Comparison of ENCODE assay signal across 7 cellular contexts in genomic region chr1:37472281-37472680, GRCh38. TPM values are rescaled to one million over a fixed set of nuclear protein-coding genes. Genes with fewer than 3 reads are reported as not detected.
DNase-seq lines count a peak whose midpoint lies in the region; ATAC-seq lines count a peak whose summit lies in the region.

No MANE protein-coding gene starts in this region.

- peak in 1 of 2 donors; percentile 37 for DNase-seq in activated naive CD4-positive, alpha-beta T cell treated with anti-CD3 and anti-CD28 coated beads, Interleukin-2, amount 50 U/mL, for 72 hours (ENCODE audit: low spot score in 2 of 2)
- DNase-seq in kidney glomerular epithelial cell (lab: John Stamatoyannopoulos, UW) (peak; percentile 93), RPMI8226 (no peak), SIG-M5 (lab: John Stamatoyannopoulos, UW) (no peak)

- no peaks in the 10 kb centered on the region for H3K27me3 Mint-ChIP-seq in IgD-negative memory B cell
- no peaks in the 10 kb centered on the region for H3K27me3 Mint-ChIP-seq in stimulated activated memory B cell treated with anti-CD40 and anti-IgM and Interleukin-4, amounts not matched to agents 10 μg/mL and 1 μg/mL and 100 μg/mL, for 72 hours

- peak overlapping the region in 1 of 3 donors; percentile 89 for H3K27ac Mint-ChIP-seq in IgD-negative memory B cell
- peak overlapping the region; percentile 22 to 66 for H3K27ac Mint-ChIP-seq in activated naive CD4-positive, alpha-beta T cell treated with anti-CD3 and anti-CD28 coated beads, Interleukin-2, amount 50 U/mL, for 72 hours
- H3K27ac Mint-ChIP-seq in stimulated activated memory B cell treated with anti-CD40 and anti-IgM and Interleukin-4, amounts not matched to agents 10 μg/mL and 1 μg/mL and 100 μg/mL, for 72 hours = peak overlapping the region; percentile 5

- H3K4me3 Mint-ChIP-seq in IgD-negative memory B cell = peak overlapping the region in 3 of 4 donors; percentile 61 to 99 (median 75)
- H3K4me3 Mint-ChIP-seq in stimulated activated memory B cell treated with anti-CD40 and anti-IgM and Interleukin-4, amounts not matched to agents 10 μg/mL and 1 μg/mL and 100 μg/mL, for 72 hours = no peak overlapping the region

- H3K4me1 Mint-ChIP-seq in IgD-negative memory B cell = peaks cover 9 to 19% (median 15%) of the 10 kb centered on the region in 3 donors
- peaks cover 34% of the 10 kb centered on the region for H3K4me1 Mint-ChIP-seq in stimulated activated memory B cell treated with anti-CD40 and anti-IgM and Interleukin-4, amounts not matched to agents 10 μg/mL and 1 μg/mL and 100 μg/mL, for 72 hours

- peaks cover 7% of the 10 kb centered on the region for H3K36me3 Mint-ChIP-seq in IgD-negative memory B cell
- peaks cover 24% of the 10 kb centered on the region in 2 donors for H3K36me3 Mint-ChIP-seq in activated naive CD4-positive, alpha-beta T cell treated with anti-CD3 and anti-CD28 coated beads, Interleukin-2, amount 50 U/mL, for 72 hours
- peaks cover 23% of the 10 kb centered on the region for H3K36me3 Mint-ChIP-seq in stimulated activated memory B cell treated with anti-CD40 and anti-IgM and Interleukin-4, amounts not matched to agents 10 μg/mL and 1 μg/mL and 100 μg/mL, for 72 hours

- no peaks in the 10 kb centered on the region for H3K9me3 Mint-ChIP-seq in IgD-negative memory B cell
- H3K9me3 Mint-ChIP-seq in activated naive CD4-positive, alpha-beta T cell treated with anti-CD3 and anti-CD28 coated beads, Interleukin-2, amount 50 U/mL, for 72 hours = no peaks in the 10 kb centered on the region
- no peaks in the 10 kb centered on the region for H3K9me3 Mint-ChIP-seq in stimulated activated memory B cell treated with anti-CD40 and anti-IgM and Interleukin-4, amounts not matched to agents 10 μg/mL and 1 μg/mL and 100 μg/mL, for 72 hours

- no peak for ATAC-seq in activated naive CD4-positive, alpha-beta T cell treated with anti-CD3 and anti-CD28 coated beads, Interleukin-2, amount 50 U/mL, for 72 hours
- no peak for ATAC-seq in stimulated activated memory B cell treated with anti-CD40 and anti-IgM and Interleukin-4, amounts not matched to agents 10 μg/mL and 1 μg/mL and 100 μg/mL, for 72 hours
- ATAC-seq in GM21367 (IDR thresholded peaks at IDR 0.05; ENCODE audit: unreplicated experiment) = no peak

RNA-seq across cellular contexts. Expression of gene ZC3H12A, which starts 2.1 kb away (rescaled TPM):
- polyA plus RNA-seq in IgD-negative memory B cell = 20.6 TPM
- total RNA-seq in activated naive CD4-positive, alpha-beta T cell treated with anti-CD3 and anti-CD28 coated beads, Interleukin-2, amount 50 U/mL, for 72 hours = 10 to 100 TPM; 30.2 to 58.6 TPM

RNA-seq across cellular contexts. Expression of gene MEAF6, which starts 42.3 kb away (rescaled TPM):
- 151 TPM for polyA plus RNA-seq in IgD-negative memory B cell
- 10 to 100 TPM; 48.0 to 66.8 TPM for total RNA-seq in activated naive CD4-positive, alpha-beta T cell treated with anti-CD3 and anti-CD28 coated beads, Interleukin-2, amount 50 U/mL, for 72 hours
